10 cellular contexts compared by ENCODE assay signal in genomic region chr5:180873628-180874520, GRCh38. TPM values are rescaled to one million over a fixed set of nuclear protein-coding genes. Genes with fewer than 3 reads are reported as not detected.
DNase-seq lines count a peak whose midpoint lies in the region; ATAC-seq and TF ChIP-seq lines count a peak whose summit lies in the region.
"Had no signal": no experiment of that assay in that cellular context is flagged by ENCODE, and none has a peak within 500 bp of the region (broad histone marks: within the 10 kb centered on the region; RNA-seq: fewer than 3 reads in every experiment).

No MANE protein-coding gene starts in this region.

- no peak for TF ChIP-seq POLR2A in sigmoid colon (IDR thresholded peaks at IDR 0.05)

- H3K27ac ChIP-seq in sigmoid colon: peak overlapping the region; percentile 10 to 58 (median 41)

- ATAC-seq in HG02852 (IDR thresholded peaks at IDR 0.05; ENCODE audit: unreplicated experiment) (no peak), HG03520 (IDR thresholded peaks at IDR 0.05; ENCODE audit: unreplicated experiment) (no peak)

- DNase-seq in activated CD4-positive, CD25-positive, alpha-beta regulatory T cell treated with anti-CD3 and anti-CD28 coated beads, Interleukin-2, amount 50 U/mL, for 16 hours (ENCODE audit: low read depth, low spot score): peak; percentile 5
- DNase-seq in activated CD4-positive, CD25-positive, alpha-beta regulatory T cell treated with anti-CD3 and anti-CD28 coated beads, Interleukin-2, amount 50 U/mL, for 72 hours: no peak
- peak; percentile 14 for DNase-seq in NCI-H69 (lab: John Stamatoyannopoulos, UW)
- DNase-seq in cardiac fibroblast (ENCODE audit: low read depth in 2 of 2): peak; percentile 20 to 69
- DNase-seq in sigmoid colon: no peak
- DNase-seq in SW 1271 (lab: John Stamatoyannopoulos, UW): no peak

- no peaks in the 10 kb centered on the region for H3K27me3 ChIP-seq in sigmoid colon

- intact Hi-C loops in sigmoid colon (cut with DNase I): no loop called here

- no peak overlapping the region for H3K4me3 ChIP-seq in cardiac fibroblast (replicated peaks in 1 of 2; ENCODE audit: low read depth in 2 of 2, low read length in 2 of 2)
- H3K4me3 ChIP-seq in sigmoid colon: no peak overlapping the region

- TF ChIP-seq EP300 in sigmoid colon (IDR thresholded peaks at IDR 0.05): no peak

- H3K9me3 ChIP-seq in sigmoid colon: no peaks in the 10 kb centered on the region

- TF ChIP-seq CTCF in cardiac fibroblast (IDR thresholded peaks at IDR 0.05; ENCODE audit: low read depth, low read length): no peak
- no peak for TF ChIP-seq CTCF in sigmoid colon (IDR thresholded peaks at IDR 0.05)

- peaks cover 0 to 40% (median 2%) of the 10 kb centered on the region in 4 donors for H3K4me1 ChIP-seq in sigmoid colon

- WGBS in sigmoid colon, 2 donors: 50 to 63% methylated on average over 13 of the region's 13 CpGs

- no peaks in the 10 kb centered on the region for H3K36me3 ChIP-seq in sigmoid colon

RNA-seq across cellular contexts. Expression of gene ZFP62, which starts 12.8 kb away (rescaled TPM):
- total RNA-seq in sigmoid colon: 10 to 100 TPM; 18.7 to 34.6 (median 27.3) TPM
- 10 to 100 TPM; 12.9 to 23.7 (median 16.2) TPM for polyA plus RNA-seq in sigmoid colon

RNA-seq across cellular contexts. Expression of gene BTNL8, which starts 25.1 kb away (rescaled TPM):
- total RNA-seq in sigmoid colon: under 1 TPM in 2 of 4 donors, not detected in 2; 0.27 to 0.71 TPM
- polyA plus RNA-seq in sigmoid colon: 10 to 100 TPM; 15.6 to 32.2 (median 16.0) TPM
- total RNA-seq: endothelial cell of umbilical vein, urinary bladder had no signal
- polyA plus RNA-seq: endothelial cell of umbilical vein had no signal

Comparison
In these comparisons a context has a peak if more than half of its experiments do, and no peak if none do; other contexts are left out.
1. DNase-seq: peak in activated CD4-positive, CD25-positive, alpha-beta regulatory T cell treated with anti-CD3 and anti-CD28 coated beads, Interleukin-2, amount 50 U/mL, for 16 hours (single experiment), NCI-H69 (single experiment) and cardiac fibroblast (2 of 2); none in activated CD4-positive, CD25-positive, alpha-beta regulatory T cell treated with anti-CD3 and anti-CD28 coated beads, Interleukin-2, amount 50 U/mL, for 72 hours (single experiment), sigmoid colon (single experiment) and SW 1271 (0 of 2).